ENCODE assay signal across 1 cellular context in the genomic region with DNA sequence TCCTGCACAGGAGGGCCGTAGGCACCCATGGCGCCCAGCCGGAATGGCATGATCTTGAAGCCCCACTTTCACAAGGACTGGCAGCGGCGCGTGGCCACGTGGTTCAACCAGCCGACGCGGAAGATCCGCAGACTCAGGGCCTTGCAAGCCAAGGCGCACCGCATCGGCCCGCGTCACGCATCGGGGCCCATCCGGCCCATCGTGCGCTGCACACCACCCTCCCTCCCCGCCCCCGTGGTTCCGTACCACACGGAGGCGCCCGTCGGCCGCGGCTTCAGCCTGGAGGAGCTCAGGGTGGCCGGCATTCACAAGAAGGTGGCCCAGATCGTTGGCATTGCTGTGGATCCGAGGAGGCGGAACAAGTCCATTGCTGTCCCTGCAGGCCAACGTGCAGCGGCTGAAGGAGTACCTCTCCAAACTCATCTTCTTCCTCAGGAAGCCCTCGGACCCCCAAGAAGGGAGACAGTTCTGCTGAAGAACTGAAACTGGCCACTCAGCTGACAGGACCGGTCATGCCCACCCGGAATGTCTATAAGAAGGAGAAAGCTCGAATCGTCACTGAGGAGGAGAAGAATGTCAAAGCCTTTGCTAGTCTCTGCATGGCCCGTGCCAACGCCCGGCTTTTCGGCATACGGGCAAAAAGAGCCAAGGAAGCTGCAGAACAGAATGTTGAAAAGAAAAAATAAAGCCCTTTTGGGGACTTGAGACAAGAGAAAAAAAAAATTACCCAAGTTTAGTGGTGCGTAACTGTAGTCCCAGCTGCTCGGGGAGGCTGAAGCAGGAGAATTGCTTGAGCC.
TF ChIP-seq lines count a peak whose summit lies in the region.

No MANE protein-coding gene starts in this region.

TF ChIP-seq in liver, 16 proteins besides CTCF, POLR2A, EP300 and RAD21 (continued from another document):
- TF ChIP-seq, protein P1, sequence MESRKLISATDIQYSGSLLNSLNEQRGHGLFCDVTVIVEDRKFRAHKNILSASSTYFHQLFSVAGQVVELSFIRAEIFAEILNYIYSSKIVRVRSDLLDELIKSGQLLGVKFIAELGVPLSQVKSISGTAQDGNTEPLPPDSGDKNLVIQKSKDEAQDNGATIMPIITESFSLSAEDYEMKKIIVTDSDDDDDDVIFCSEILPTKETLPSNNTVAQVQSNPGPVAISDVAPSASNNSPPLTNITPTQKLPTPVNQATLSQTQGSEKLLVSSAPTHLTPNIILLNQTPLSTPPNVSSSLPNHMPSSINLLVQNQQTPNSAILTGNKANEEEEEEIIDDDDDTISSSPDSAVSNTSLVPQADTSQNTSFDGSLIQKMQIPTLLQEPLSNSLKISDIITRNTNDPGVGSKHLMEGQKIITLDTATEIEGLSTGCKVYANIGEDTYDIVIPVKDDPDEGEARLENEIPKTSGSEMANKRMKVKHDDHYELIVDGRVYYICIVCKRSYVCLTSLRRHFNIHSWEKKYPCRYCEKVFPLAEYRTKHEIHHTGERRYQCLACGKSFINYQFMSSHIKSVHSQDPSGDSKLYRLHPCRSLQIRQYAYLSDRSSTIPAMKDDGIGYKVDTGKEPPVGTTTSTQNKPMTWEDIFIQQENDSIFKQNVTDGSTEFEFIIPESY (IDR thresholded peaks at IDR 0.05) = no peak
- no peak for TF ChIP-seq FOXA2 (IDR thresholded peaks at IDR 0.05)
- no peak for TF ChIP-seq TAF1 (conservative IDR thresholded peaks at IDR 0.05)
- no peak for TF ChIP-seq NR2F2 (IDR thresholded peaks at IDR 0.05)
- no peak for TF ChIP-seq SP1 (IDR thresholded peaks at IDR 0.05)
- no peak for TF ChIP-seq RXRA (IDR thresholded peaks at IDR 0.05)
- TF ChIP-seq, protein P2, sequence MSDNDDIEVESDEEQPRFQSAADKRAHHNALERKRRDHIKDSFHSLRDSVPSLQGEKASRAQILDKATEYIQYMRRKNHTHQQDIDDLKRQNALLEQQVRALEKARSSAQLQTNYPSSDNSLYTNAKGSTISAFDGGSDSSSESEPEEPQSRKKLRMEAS (IDR thresholded peaks at IDR 0.05) = no peak
